ENCODE assay signal across 1 cellular context in genomic region chr17:44438634-44439033, GRCh38.
TF ChIP-seq lines count a peak whose summit lies in the region.

No MANE protein-coding gene starts in this region.

TF ChIP-seq in SK-N-SH, 30 proteins besides CTCF, POLR2A, EP300 and RAD21 (continued from another document):
- TF ChIP-seq MAX (IDR thresholded peaks at IDR 0.05; ENCODE audit: low read depth), result no peak
- TF ChIP-seq USF1 (IDR thresholded peaks at IDR 0.05; ENCODE audit: borderline replicate concordance, low read depth), result no peak
- no peak for TF ChIP-seq IRF3 (IDR thresholded peaks at IDR 0.05; ENCODE audit: low read depth, low read length)
- no peak for TF ChIP-seq ZBTB33 (IDR thresholded peaks at IDR 0.05; ENCODE audit: borderline replicate concordance, low read depth)
